In genomic region chr15:66876423-66876730, GRCh38 we compare ENCODE assay signal across 21 cellular contexts.
DNase-seq lines count a peak whose midpoint lies in the region; ATAC-seq and TF ChIP-seq lines count a peak whose summit lies in the region.
"Had no signal": no experiment of that assay in that cellular context is flagged by ENCODE, and none has a peak within 500 bp of the region (broad histone marks: within the 10 kb centered on the region; RNA-seq: fewer than 3 reads in every experiment).

No MANE protein-coding gene starts in this region.

- H3K27ac Mint-ChIP-seq in activated naive CD8-positive, alpha-beta T cell treated with anti-CD3 and anti-CD28 coated beads, Interleukin-2, amount 10 ng/mL, durations not matched to agents 7 days and 5 days, result no peak overlapping the region
- H3K27ac Mint-ChIP-seq in activated naive CD8-positive, alpha-beta T cell treated with anti-CD3 and anti-CD28 coated beads, Interleukin-2, amount 50 U/mL, for 24 hours, result no peak overlapping the region
- H3K27ac Mint-ChIP-seq in type B pancreatic cell, result no peak overlapping the region
- no peak overlapping the region for H3K27ac Mint-ChIP-seq in activated naive CD4-positive, alpha-beta T cell treated with anti-CD3 and anti-CD28 coated beads, Interleukin-2, amount 10 ng/mL, durations not matched to agents 7 days and 5 days
- H3K27ac Mint-ChIP-seq: CD4-positive, alpha-beta memory T cell; naive thymus-derived CD8-positive, alpha-beta T cell had no signal

- peak; percentile 12 for DNase-seq in activated naive CD8-positive, alpha-beta T cell treated with anti-CD3 and anti-CD28 coated beads, Interleukin-2, amount 10 ng/mL, durations not matched to agents 7 days and 5 days
- DNase-seq in activated naive CD8-positive, alpha-beta T cell treated with anti-CD3 and anti-CD28 coated beads, Interleukin-2, amount 50 U/mL, for 24 hours, result no peak
- peak; percentile 65 for DNase-seq in NB4 (ENCODE audit: low read depth)
- peak; percentile 59 for DNase-seq in coronary artery (ENCODE audit: low spot score)
- DNase-seq in type B pancreatic cell (ENCODE audit: extremely low spot score, unreplicated experiment), result peak; percentile 56
- no peak for DNase-seq in activated naive CD4-positive, alpha-beta T cell treated with anti-CD3 and anti-CD28 coated beads, Interleukin-2, amount 10 ng/mL, durations not matched to agents 7 days and 5 days
- DNase-seq: activated CD4-positive, alpha-beta T cell treated with anti-CD3 and anti-CD28 coated beads, Interleukin-2, amount 50 U/mL, for 48 hours; CD4-positive, alpha-beta memory T cell; cerebellar nuclear complex; Kasumi-1; naive thymus-derived CD8-positive, alpha-beta T cell; NCI-H187; NCI-H524 treated with DMSO at 0.1 percent for 48 hours; stimulated activated naive CD8-positive, alpha-beta T cell treated with anti-CD3 and anti-CD28 coated beads, Interleukin-15, amount 100 ng/mL, for 72 hours; T-helper 1 cell had no signal

- TF ChIP-seq CTCF in NB4 (IDR thresholded peaks at IDR 0.05; ENCODE audit: low read depth, low read length) (no peak), coronary artery (IDR thresholded peaks at IDR 0.05) (no peak), type B pancreatic cell (conservative IDR thresholded peaks at IDR 0.05) (no peak)

- H3K9me3 Mint-ChIP-seq in activated naive CD8-positive, alpha-beta T cell treated with anti-CD3 and anti-CD28 coated beads, Interleukin-2, amount 10 ng/mL, durations not matched to agents 7 days and 5 days, result no peaks in the 10 kb centered on the region
- H3K9me3 Mint-ChIP-seq in activated naive CD8-positive, alpha-beta T cell treated with anti-CD3 and anti-CD28 coated beads, Interleukin-2, amount 50 U/mL, for 24 hours, result no peaks in the 10 kb centered on the region
- H3K9me3 Mint-ChIP-seq in type B pancreatic cell, result no peaks in the 10 kb centered on the region
- H3K9me3 Mint-ChIP-seq in activated naive CD4-positive, alpha-beta T cell treated with anti-CD3 and anti-CD28 coated beads, Interleukin-2, amount 10 ng/mL, durations not matched to agents 7 days and 5 days, result no peaks in the 10 kb centered on the region
- H3K9me3 Mint-ChIP-seq: CD4-positive, alpha-beta memory T cell; naive thymus-derived CD8-positive, alpha-beta T cell; stimulated activated naive CD8-positive, alpha-beta T cell treated with anti-CD3 and anti-CD28 coated beads, Interleukin-15, amount 100 ng/mL, for 72 hours had no signal

- H3K27me3 Mint-ChIP-seq in activated naive CD8-positive, alpha-beta T cell treated with anti-CD3 and anti-CD28 coated beads, Interleukin-2, amount 10 ng/mL, durations not matched to agents 7 days and 5 days, result peaks cover 35% of the 10 kb centered on the region
- peaks cover 4% of the 10 kb centered on the region for H3K27me3 Mint-ChIP-seq in activated naive CD8-positive, alpha-beta T cell treated with anti-CD3 and anti-CD28 coated beads, Interleukin-2, amount 50 U/mL, for 24 hours
- no peaks in the 10 kb centered on the region for H3K27me3 Mint-ChIP-seq in type B pancreatic cell
- peaks cover 52% of the 10 kb centered on the region for H3K27me3 Mint-ChIP-seq in activated naive CD4-positive, alpha-beta T cell treated with anti-CD3 and anti-CD28 coated beads, Interleukin-2, amount 10 ng/mL, durations not matched to agents 7 days and 5 days

- no peaks in the 10 kb centered on the region for H3K36me3 Mint-ChIP-seq in activated naive CD8-positive, alpha-beta T cell treated with anti-CD3 and anti-CD28 coated beads, Interleukin-2, amount 10 ng/mL, durations not matched to agents 7 days and 5 days
- no peaks in the 10 kb centered on the region for H3K36me3 Mint-ChIP-seq in activated naive CD8-positive, alpha-beta T cell treated with anti-CD3 and anti-CD28 coated beads, Interleukin-2, amount 50 U/mL, for 24 hours (ENCODE audit: low read depth)
- no peaks in the 10 kb centered on the region for H3K36me3 Mint-ChIP-seq in type B pancreatic cell
- no peaks in the 10 kb centered on the region for H3K36me3 Mint-ChIP-seq in activated naive CD4-positive, alpha-beta T cell treated with anti-CD3 and anti-CD28 coated beads, Interleukin-2, amount 10 ng/mL, durations not matched to agents 7 days and 5 days
- H3K36me3 Mint-ChIP-seq: CD4-positive, alpha-beta memory T cell; naive thymus-derived CD8-positive, alpha-beta T cell had no signal

- H3K27ac ChIP-seq in coronary artery, result no peak overlapping the region
- H3K27ac ChIP-seq: epithelial cell of prostate, SJSA1 had no signal

- CTCF ChIA-PET in activated naive CD4-positive, alpha-beta T cell treated with anti-CD3 and anti-CD28 coated beads, Interleukin-2, amount 10 ng/mL, durations not matched to agents 7 days and 5 days (lab: Charles Lee), result interaction anchor here (1.0 kb wide), 2 partner anchors 12 to 70 kb away, joined by 3 to 4 read pairs; no protein-coding TSS in a partner anchor

- POLR2A ChIA-PET in activated naive CD8-positive, alpha-beta T cell treated with anti-CD3 and anti-CD28 coated beads, Interleukin-2, amount 10 ng/mL, durations not matched to agents 7 days and 5 days (lab: Charles Lee), result no interaction called here

- H3K4me3 ChIP-seq in NB4 (ENCODE audit: low read depth, low read length), result no peak overlapping the region
- no peak overlapping the region for H3K4me3 ChIP-seq in coronary artery
- H3K4me3 ChIP-seq: SJSA1, skin epidermis had no signal

- no peak for ATAC-seq in activated naive CD8-positive, alpha-beta T cell treated with anti-CD3 and anti-CD28 coated beads, Interleukin-2, amount 10 ng/mL, durations not matched to agents 7 days and 5 days (ENCODE audit: low read depth)
- no peak for ATAC-seq in activated naive CD8-positive, alpha-beta T cell treated with anti-CD3 and anti-CD28 coated beads, Interleukin-2, amount 50 U/mL, for 24 hours
- no peak for ATAC-seq in GM21528 (IDR thresholded peaks at IDR 0.05; ENCODE audit: low FRiP score, unreplicated experiment)
- no peak for ATAC-seq in GM19023 (IDR thresholded peaks at IDR 0.05; ENCODE audit: unreplicated experiment)
- ATAC-seq: activated CD4-positive, CD25-positive, alpha-beta regulatory T cell treated with anti-CD3 and anti-CD28 coated beads, Interleukin-2, amount 50 U/mL, for 24 hours; naive thymus-derived CD8-positive, alpha-beta T cell; stimulated activated naive CD8-positive, alpha-beta T cell treated with anti-CD3 and anti-CD28 coated beads, Interleukin-15, amount 100 ng/mL, for 72 hours had no signal

- no peak overlapping the region for H3K4me3 Mint-ChIP-seq in activated naive CD8-positive, alpha-beta T cell treated with anti-CD3 and anti-CD28 coated beads, Interleukin-2, amount 10 ng/mL, durations not matched to agents 7 days and 5 days
- H3K4me3 Mint-ChIP-seq in activated naive CD8-positive, alpha-beta T cell treated with anti-CD3 and anti-CD28 coated beads, Interleukin-2, amount 50 U/mL, for 24 hours, result no peak overlapping the region
- no peak overlapping the region for H3K4me3 Mint-ChIP-seq in type B pancreatic cell
- no peak overlapping the region for H3K4me3 Mint-ChIP-seq in activated naive CD4-positive, alpha-beta T cell treated with anti-CD3 and anti-CD28 coated beads, Interleukin-2, amount 10 ng/mL, durations not matched to agents 7 days and 5 days
- H3K4me3 Mint-ChIP-seq: CD4-positive, alpha-beta memory T cell; naive thymus-derived CD8-positive, alpha-beta T cell; stimulated activated naive CD8-positive, alpha-beta T cell treated with anti-CD3 and anti-CD28 coated beads, Interleukin-15, amount 100 ng/mL, for 72 hours had no signal

- no peaks in the 10 kb centered on the region for H3K4me1 Mint-ChIP-seq in activated naive CD8-positive, alpha-beta T cell treated with anti-CD3 and anti-CD28 coated beads, Interleukin-2, amount 10 ng/mL, durations not matched to agents 7 days and 5 days
- H3K4me1 Mint-ChIP-seq in activated naive CD8-positive, alpha-beta T cell treated with anti-CD3 and anti-CD28 coated beads, Interleukin-2, amount 50 U/mL, for 24 hours, result peaks cover 2% of the 10 kb centered on the region
- H3K4me1 Mint-ChIP-seq in type B pancreatic cell (ENCODE audit: unreplicated experiment), result peaks cover 14% of the 10 kb centered on the region
- H3K4me1 Mint-ChIP-seq in activated naive CD4-positive, alpha-beta T cell treated with anti-CD3 and anti-CD28 coated beads, Interleukin-2, amount 10 ng/mL, durations not matched to agents 7 days and 5 days, result no peaks in the 10 kb centered on the region
- H3K4me1 Mint-ChIP-seq: CD4-positive, alpha-beta memory T cell; stimulated activated naive CD8-positive, alpha-beta T cell treated with anti-CD3 and anti-CD28 coated beads, Interleukin-15, amount 100 ng/mL, for 72 hours had no signal

- TF ChIP-seq POLR2A in NB4 (IDR thresholded peaks at IDR 0.05; ENCODE audit: extremely low read depth, insufficient read length), result no peak

Comparison
In these comparisons a context has a peak if more than half of its experiments do, and no peak if none do; other contexts are left out.
1. DNase-seq: peak in activated naive CD8-positive, alpha-beta T cell treated with anti-CD3 and anti-CD28 coated beads, Interleukin-2, amount 10 ng/mL, durations not matched to agents 7 days and 5 days (single experiment), NB4 (single experiment), coronary artery (single experiment) and type B pancreatic cell (single experiment); none in activated naive CD8-positive, alpha-beta T cell treated with anti-CD3 and anti-CD28 coated beads, Interleukin-2, amount 50 U/mL, for 24 hours (single experiment) and activated naive CD4-positive, alpha-beta T cell treated with anti-CD3 and anti-CD28 coated beads, Interleukin-2, amount 10 ng/mL, durations not matched to agents 7 days and 5 days (single experiment).